In genomic region chr4:168840386-168840763, GRCh38 we compare ENCODE assay signal across 20 cellular contexts.
DNase-seq lines count a peak whose midpoint lies in the region; ATAC-seq, FAIRE-seq and TF ChIP-seq lines count a peak whose summit lies in the region.
"Had no signal": no experiment of that assay in that cellular context is flagged by ENCODE, and none has a peak within 500 bp of the region (broad histone marks: within the 10 kb centered on the region; RNA-seq: fewer than 3 reads in every experiment).

No MANE protein-coding gene starts in this region.

- no peak overlapping the region for H3K4me2 ChIP-seq in hepatocyte
- H3K4me2 ChIP-seq: BLaER1 treated with 17β-estradiol and CSF1 and Interleukin-3, amounts not matched to agents 10 nM and 100 nM had no signal

- TF ChIP-seq CTCF in hepatocyte (IDR thresholded peaks at IDR 0.05; ENCODE audit: poor library complexity): no peak

- TF ChIP-seq POLR2A in erythroblast (IDR thresholded peaks at IDR 0.05; ENCODE audit: low read length): no peak

- H3K9me3 ChIP-seq in hepatocyte (ENCODE audit: low read depth): no peaks in the 10 kb centered on the region
- no peaks in the 10 kb centered on the region for H3K9me3 ChIP-seq in small intestine (ENCODE audit: control insufficient read depth, low read depth)
- H3K9me3 ChIP-seq: BLaER1 treated with 17β-estradiol and CSF1 and Interleukin-3, amounts not matched to agents 10 nM and 100 nM had no signal

- intact Hi-C loops in Right ventricle myocardium inferior (cut with DNase I) (no loop called here), cardiac septum (cut with DNase I) (no loop called here)

- no peak overlapping the region for H2AFZ ChIP-seq in hepatocyte

- H3K4me3 ChIP-seq in hepatocyte (no peak overlapping the region), small intestine (ENCODE audit: low read depth in 1 of 2, low read length in 2 of 2) (no peak overlapping the region)
- H3K4me3 ChIP-seq: BLaER1 treated with 17β-estradiol and CSF1 and Interleukin-3, amounts not matched to agents 10 nM and 100 nM had no signal

- H3K27ac ChIP-seq in hepatocyte: peak overlapping the region; percentile 11
- H3K27ac ChIP-seq in small intestine (ENCODE audit: low read depth in 1 of 2, low read length in 1 of 2): peak overlapping the region in 1 of 2 donors; percentile 9
- H3K27ac ChIP-seq: 22Rv1; BLaER1 treated with 17β-estradiol and CSF1 and Interleukin-3, amounts not matched to agents 10 nM and 100 nM had no signal

- H4K20me1 ChIP-seq in hepatocyte (ENCODE audit: insufficient read depth, poor library complexity, severe bottlenecking): no peaks in the 10 kb centered on the region
- H4K20me1 ChIP-seq: BLaER1 treated with 17β-estradiol and CSF1 and Interleukin-3, amounts not matched to agents 10 nM and 100 nM had no signal

- ATAC-seq in Right ventricle myocardium inferior: peak; percentile 17
- ATAC-seq: activated naive CD8-positive, alpha-beta T cell treated with anti-CD3 and anti-CD28 coated beads, Interleukin-2, amount 50 U/mL, for 24 hours; stimulated activated naive CD8-positive, alpha-beta T cell treated with anti-CD3 and anti-CD28 coated beads, Interleukin-15, amount 100 ng/mL, for 72 hours had no signal

- H3K79me2 ChIP-seq in hepatocyte: peaks cover 88% of the 10 kb centered on the region

- no peaks in the 10 kb centered on the region for H3K27me3 ChIP-seq in hepatocyte
- H3K27me3 ChIP-seq in small intestine (ENCODE audit: control insufficient read depth in 2 of 2, insufficient read depth in 2 of 2, low read length in 2 of 2): no peaks in the 10 kb centered on the region
- H3K27me3 ChIP-seq: BLaER1 treated with 17β-estradiol and CSF1 and Interleukin-3, amounts not matched to agents 10 nM and 100 nM had no signal

- no peaks in the 10 kb centered on the region for H3K9me2 ChIP-seq in hepatocyte (replicated peaks; ENCODE audit: insufficient read depth)

- DNase-seq in Right ventricle myocardium inferior (ENCODE audit: missing footprints) (no peak), cardiac septum (ENCODE audit: low spot score) (no peak), hepatocyte (ENCODE audit: low spot score) (no peak), small intestine (peak; percentile 44), erythroblast (lab: John Stamatoyannopoulos, UW) (no peak), NCI-H1417 (lab: John Stamatoyannopoulos, UW) (no peak), activated gamma-delta T cell (lab: John Stamatoyannopoulos, UW) (no peak)
- DNase-seq in activated naive CD4-positive, alpha-beta T cell treated with Interleukin-2 at 50 U/mL for 16 hours: no peak
- DNase-seq: activated naive CD8-positive, alpha-beta T cell treated with anti-CD3 and anti-CD28 coated beads, Interleukin-2, amount 50 U/mL, for 24 hours; activated T-cell treated with anti-CD3 and anti-CD28 coated beads, Interleukin-2, amount 50 U/mL, for 72 hours; effector memory CD4-positive, alpha-beta T cell; GDM1; NCI-H1930; NCI-H510A treated with DMSO at 0.1 percent for 48 hours; SHP77; stimulated activated CD4-positive, alpha-beta T cell treated with anti-CD3 and anti-CD28 coated beads, Interleukin-1b, Interleukin-23, amount 100 ng/mL, for 48 hours; stimulated activated naive CD8-positive, alpha-beta T cell treated with anti-CD3 and anti-CD28 coated beads, Interleukin-15, amount 100 ng/mL, for 72 hours had no signal

- H3K36me3 ChIP-seq in hepatocyte (replicated peaks; ENCODE audit: insufficient read depth, low read depth): no peaks in the 10 kb centered on the region
- no peaks in the 10 kb centered on the region for H3K36me3 ChIP-seq in small intestine (ENCODE audit: control insufficient read depth in 2 of 2, insufficient read depth in 2 of 2, low read length in 2 of 2)
- H3K36me3 ChIP-seq: BLaER1 treated with 17β-estradiol and CSF1 and Interleukin-3, amounts not matched to agents 10 nM and 100 nM had no signal

- WGBS in hepatocyte (ENCODE audit: low lambda C conversion rate, missing lambda C conversion rate): 61% methylated on average over 4 of the region's 4 CpGs
- WGBS in small intestine, 3 donors: 45 to 67% (median 51%) methylated on average over 4 of the region's 4 CpGs

- H3K4me1 ChIP-seq in hepatocyte (ENCODE audit: insufficient read depth) (peaks cover 17% of the 10 kb centered on the region), small intestine (ENCODE audit: control insufficient read depth in 2 of 2, insufficient read depth in 1 of 2, low read depth in 1 of 2, low read length in 1 of 2) (peaks cover 4 to 5% of the 10 kb centered on the region in 2 donors)
- H3K4me1 ChIP-seq: BLaER1 treated with 17β-estradiol and CSF1 and Interleukin-3, amounts not matched to agents 10 nM and 100 nM had no signal

- no peak for FAIRE-seq in small intestine (lab: Jason Lieb, UNC)
- FAIRE-seq: GM12891 had no signal
